26 cellular contexts compared by ENCODE assay signal in genomic region chr3:175301741-175302140, GRCh38.
"Had no signal": no experiment of that assay in that cellular context is flagged by ENCODE, and none has a peak within 500 bp of the region (broad histone marks: within the 10 kb centered on the region; RNA-seq: fewer than 3 reads in every experiment).

No MANE protein-coding gene starts in this region.

- DNase-seq: Karpas-422, KBM-7, MM.1S, MV-4-11, NCI-H1092, NCI-H1105, NCI-H1417 treated with DMSO at 0.1 percent for 48 hours, NCI-H1436 treated with DMSO at 0.1 percent for 48 hours, NCI-H1694 treated with DMSO at 0.1 percent for 48 hours, NCI-H187 treated with DMSO at 0.1 percent for 48 hours, NCI-H2029, NCI-H2081, NCI-H2171 treated with DMSO at 0.1 percent for 48 hours, NCI-H226, NCI-H446 treated with DMSO at 0.1 percent for 48 hours, NCI-H510A, NCI-H526, NCI-H69, NCI-H748 treated with DMSO at 0.1 percent for 48 hours, PC-9, SHP77, SIG-M5, SJCRH30, SW 1271, T-helper 1 cell had no signal

- FAIRE-seq: RCC 7860 had no signal
